ENCODE assay signal across 23 cellular contexts in the genomic region with DNA sequence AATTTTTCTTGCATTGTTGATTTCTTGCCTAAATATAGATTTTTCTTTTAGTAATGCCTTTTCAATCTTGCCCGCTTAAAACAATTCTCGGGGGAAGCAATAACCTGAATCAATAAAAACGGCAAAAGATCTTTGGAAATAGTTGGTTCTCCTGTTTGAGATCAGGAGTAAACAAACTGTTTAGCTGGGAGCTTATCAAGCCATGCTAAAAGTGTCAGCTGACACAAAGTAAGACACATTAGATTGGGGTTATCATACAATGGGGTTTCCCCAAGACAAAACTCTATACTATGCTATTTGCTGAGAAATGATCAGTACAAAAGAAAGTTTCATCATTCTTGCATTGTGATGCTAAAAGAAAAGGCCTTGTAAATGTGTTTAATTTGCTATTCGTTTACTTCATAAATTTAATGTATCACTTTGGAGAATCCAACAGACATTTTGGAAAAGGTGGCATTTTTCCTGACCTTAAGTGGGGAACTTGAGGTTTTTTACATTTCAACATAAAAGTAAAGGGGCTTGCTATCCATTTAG.
"Had no signal": no experiment of that assay in that cellular context is flagged by ENCODE, and none has a peak within 500 bp of the region (broad histone marks: within the 10 kb centered on the region; RNA-seq: fewer than 3 reads in every experiment).

No MANE protein-coding gene starts in this region.

- ATAC-seq: body of pancreas; esophagus mucosa; right cardiac atrium; stimulated activated effector memory CD8-positive, alpha-beta T cell treated with anti-CD3 and anti-CD28 coated beads, Interleukin-12 subunit alpha, Interleukin-12 subunit beta, amount 100 ng/mL, for 72 hours had no signal

- H3K27me3 Mint-ChIP-seq: activated B cell treated with CpG ODN at 0.5 μM for 24 hours; activated CD4-positive, alpha-beta memory T cell treated with anti-CD3 and anti-CD28 coated beads for 36 hours; activated naive CD8-positive, alpha-beta T cell had no signal

- H3K4me3 Mint-ChIP-seq: activated B cell treated with CpG ODN at 0.5 μM for 24 hours; activated CD4-positive, alpha-beta memory T cell treated with anti-CD3 and anti-CD28 coated beads for 36 hours; activated naive CD8-positive, alpha-beta T cell; nephron progenitor cell; stimulated activated effector memory CD8-positive, alpha-beta T cell treated with anti-CD3 and anti-CD28 coated beads, Interleukin-12 subunit alpha, Interleukin-12 subunit beta, amount 100 ng/mL, for 72 hours; T-helper 2 cell treated with Interferon-gamma antibody and Interleukin-4, amounts not matched to agents 5 μg/mL and 100 μg/mL, for 36 hours had no signal

- H3K9me3 Mint-ChIP-seq: activated B cell treated with CpG ODN at 0.5 μM for 24 hours; activated CD4-positive, alpha-beta memory T cell treated with anti-CD3 and anti-CD28 coated beads for 36 hours; nephron progenitor cell; stimulated activated effector memory CD8-positive, alpha-beta T cell treated with anti-CD3 and anti-CD28 coated beads, Interleukin-12 subunit alpha, Interleukin-12 subunit beta, amount 100 ng/mL, for 72 hours; T-helper 2 cell treated with Interferon-gamma antibody and Interleukin-4, amounts not matched to agents 5 μg/mL and 100 μg/mL, for 36 hours had no signal

- H3K9me3 ChIP-seq: body of pancreas, colonic mucosa, prostate gland, thoracic aorta, upper lobe of left lung had no signal

- H3K4me1 ChIP-seq: body of pancreas, colonic mucosa, prostate gland, upper lobe of left lung had no signal

- H3K27me3 ChIP-seq: body of pancreas, colonic mucosa, upper lobe of left lung had no signal

- H3K4me3 ChIP-seq: body of pancreas, colonic mucosa, lung, prostate gland, thoracic aorta, upper lobe of left lung had no signal

- H3K4me1 Mint-ChIP-seq: nephron progenitor cell; stimulated activated effector memory CD8-positive, alpha-beta T cell treated with anti-CD3 and anti-CD28 coated beads, Interleukin-12 subunit alpha, Interleukin-12 subunit beta, amount 100 ng/mL, for 72 hours had no signal

- DNase-seq: activated B cell treated with CpG ODN at 0.5 μM for 24 hours; activated CD4-positive, alpha-beta memory T cell treated with anti-CD3 and anti-CD28 coated beads for 36 hours; activated CD4-positive, alpha-beta T cell treated with anti-CD3 and anti-CD28 coated beads for 4 hours; amniotic stem cell; body of pancreas; colonic mucosa; glutamatergic neuron; hippocampal formation; islet precursor cell; midbrain; nephron progenitor cell; nucleus accumbens; right cardiac atrium; small intestine; stimulated activated CD4-positive, alpha-beta T cell treated with anti-CD3 and anti-CD28 coated beads, Interleukin-4, amount 100 ng/mL, for 24 hours; upper lobe of left lung had no signal

- H3K27ac Mint-ChIP-seq: activated B cell treated with CpG ODN at 0.5 μM for 24 hours; activated CD4-positive, alpha-beta memory T cell treated with anti-CD3 and anti-CD28 coated beads for 36 hours; activated naive CD8-positive, alpha-beta T cell; nephron progenitor cell; stimulated activated effector memory CD8-positive, alpha-beta T cell treated with anti-CD3 and anti-CD28 coated beads, Interleukin-12 subunit alpha, Interleukin-12 subunit beta, amount 100 ng/mL, for 72 hours; T-helper 2 cell treated with Interferon-gamma antibody and Interleukin-4, amounts not matched to agents 5 μg/mL and 100 μg/mL, for 36 hours had no signal

- H3K27ac ChIP-seq: body of pancreas, colonic mucosa, prostate gland, thoracic aorta, upper lobe of left lung had no signal

- H3K36me3 ChIP-seq: colonic mucosa, prostate gland had no signal
